ENCODE assay signal across 21 cellular contexts in the genomic region with DNA sequence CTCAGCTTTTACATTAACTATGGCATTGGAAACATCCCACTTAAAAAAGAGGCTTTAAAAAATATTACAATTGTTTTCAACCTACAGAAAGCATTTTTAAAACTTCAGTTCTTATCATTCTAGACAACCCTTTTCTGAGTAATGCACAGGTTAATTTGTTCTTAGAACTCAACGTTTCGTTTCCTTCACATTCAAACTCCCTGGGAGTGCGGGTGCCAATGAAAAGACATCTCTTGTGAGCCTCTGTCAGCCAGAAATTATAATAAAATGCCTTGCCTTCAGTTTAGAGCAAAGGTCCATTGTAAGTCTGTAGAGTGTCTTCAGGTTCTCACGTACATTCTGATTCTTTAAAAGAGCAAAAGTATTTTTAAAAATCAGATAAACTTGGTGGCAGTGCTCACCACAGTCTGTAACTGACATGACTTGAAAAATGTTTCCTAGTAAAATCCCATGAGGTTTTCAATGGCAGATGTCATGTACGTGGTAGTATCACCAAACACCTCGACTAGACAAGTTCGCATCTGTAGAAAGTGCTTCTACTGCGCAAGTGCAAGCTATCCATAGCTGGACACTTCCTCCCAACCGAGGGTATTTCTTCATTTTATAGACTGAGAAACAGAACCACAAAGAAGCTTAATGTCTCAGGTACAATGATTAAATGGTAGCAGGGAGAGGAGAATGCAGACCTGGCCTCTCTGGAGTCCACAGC.
"Had no signal": no experiment of that assay in that cellular context is flagged by ENCODE, and none has a peak within 500 bp of the region (broad histone marks: within the 10 kb centered on the region; RNA-seq: fewer than 3 reads in every experiment).

No MANE protein-coding gene starts in this region.

- H3K9me3 Mint-ChIP-seq: endodermal cell, memory B cell, mesothelial cell of epicardium, natural killer cell, neural crest cell had no signal

- H3K4me3 ChIP-seq: hepatocyte, left ventricle myocardium inferior, lower lobe of right lung, right atrium auricular region, sigmoid colon, skin epidermis, stomach had no signal

- H3K36me3 ChIP-seq: left ventricle myocardium inferior, lower lobe of right lung, right atrium auricular region, sigmoid colon, stomach had no signal

- DNase-seq: dermis blood vessel endothelial cell; endodermal cell; erythroblast; foreskin melanocyte; head of caudate nucleus; kidney; left cardiac atrium; left ventricle myocardium inferior; lower lobe of right lung; natural killer cell; sigmoid colon; stimulated activated naive CD4-positive, alpha-beta T cell; stomach; substantia nigra; trophoblast cell had no signal

- H3K4me1 Mint-ChIP-seq: endodermal cell, neural crest cell had no signal

- H3K27ac Mint-ChIP-seq: endodermal cell, memory B cell, mesothelial cell of epicardium, natural killer cell had no signal

- H3K36me3 Mint-ChIP-seq: mesothelial cell of epicardium, natural killer cell had no signal

- H3K27me3 Mint-ChIP-seq: memory B cell had no signal

- H3K4me1 ChIP-seq: left ventricle myocardium inferior, lower lobe of right lung, right atrium auricular region, sigmoid colon had no signal

- H3K27ac ChIP-seq: hepatocyte, left ventricle myocardium inferior, lower lobe of right lung, right atrium auricular region, sigmoid colon, skin epidermis, stomach had no signal

- H3K27me3 ChIP-seq: hepatocyte, right atrium auricular region, sigmoid colon, stomach had no signal

- H3K9me3 ChIP-seq: left ventricle myocardium inferior, lower lobe of right lung, right atrium auricular region, sigmoid colon, stomach had no signal

- H3K4me3 Mint-ChIP-seq: endodermal cell, memory B cell, mesothelial cell of epicardium, natural killer cell, neural crest cell had no signal
